28 cellular contexts compared by ENCODE assay signal in the genomic region with DNA sequence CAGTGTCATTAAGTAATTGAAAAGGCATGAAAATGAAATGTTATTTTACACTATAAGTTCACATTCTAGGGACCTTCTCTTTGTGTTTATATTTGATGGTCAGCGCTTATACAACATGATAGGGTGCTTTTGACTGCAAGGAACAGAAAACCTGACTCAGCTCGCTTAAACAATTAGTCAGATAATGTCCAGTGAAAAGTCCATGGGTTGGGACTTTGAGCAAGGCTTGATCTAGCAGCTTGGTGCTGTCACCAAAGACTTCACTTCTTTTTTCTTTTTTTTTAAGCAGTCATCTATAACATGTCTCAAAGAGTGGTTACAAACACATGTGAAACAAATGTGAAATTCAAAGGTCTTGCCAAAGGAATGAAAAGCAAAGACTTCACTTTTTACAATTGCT. TPM values are rescaled to one million over a fixed set of nuclear protein-coding genes. Genes with fewer than 3 reads are reported as not detected.
DNase-seq lines count a peak whose midpoint lies in the region; ATAC-seq, FAIRE-seq and TF ChIP-seq lines count a peak whose summit lies in the region.
"Had no signal": no experiment of that assay in that cellular context is flagged by ENCODE, and none has a peak within 500 bp of the region (broad histone marks: within the 10 kb centered on the region; RNA-seq: fewer than 3 reads in every experiment).

No MANE protein-coding gene starts in this region.

- ATAC-seq in HepG2 (no peak; the same call in 2 of the 3 replicates), right lobe of liver (no peak), GM21390 (IDR thresholded peaks at IDR 0.05; ENCODE audit: unreplicated experiment) (no peak)
- no peak for ATAC-seq in CD4-positive, alpha-beta T cell (ENCODE audit: poor library complexity)
- ATAC-seq: HCT116, Panc1 had no signal

- BruUV-seq in HepG2 (replicated peaks; lab: Mats Ljungman, UMichigan), result no TSS peak
- no TSS peak for BruUV-seq in endothelial cell of umbilical vein (replicated peaks; lab: Mats Ljungman, UMichigan)

- POLR2A ChIA-PET in HepG2 (lab: Yijun Ruan, JAX) (no interaction called here), endothelial cell of umbilical vein (lab: Charles Lee) (no interaction called here)
- POLR2A ChIA-PET in CD4-positive, alpha-beta T cell (lab: Charles Lee), result no interaction called here

- TF ChIP-seq RAD21 in HepG2 (CRISPR knock-in tag; IDR thresholded peaks at IDR 0.05), result no peak

- intact Hi-C loops in HepG2 (cut with micrococcal nuclease; ENCODE audit: unreplicated experiment) (no loop called here), right lobe of liver (cut with DNase I) (loop anchor here in 1 of 2 donors (10.0 kb wide), 1 partner anchor 289 kb away; no protein-coding TSS in a partner anchor), endothelial cell of umbilical vein (cut with micrococcal nuclease) (no loop called here)
- intact Hi-C loops in CD4-positive, alpha-beta T cell (cut with DNase I, micrococcal nuclease), result no loop called here

- no peak overlapping the region for H3K4me3 ChIP-seq in HepG2 (replicated peaks in 1 of 3; ENCODE audit: insufficient read depth in 1 of 3, low read depth in 2 of 3, low read length in 3 of 3)
- no peak overlapping the region for H3K4me3 ChIP-seq in right lobe of liver
- no peak overlapping the region for H3K4me3 ChIP-seq in endothelial cell of umbilical vein (replicated peaks in 1 of 3; ENCODE audit: insufficient read depth in 1 of 3, low read depth in 1 of 3, low read length in 3 of 3)
- H3K4me3 ChIP-seq: BLaER1 had no signal

- peaks cover 1 to 3% of the 10 kb centered on the region in 2 experiments; a peak in 3 of 5 replicates for H3K36me3 ChIP-seq in HepG2 (replicated peaks in 1 of 2; ENCODE audit: control insufficient read depth in 1 of 2, insufficient read depth in 2 of 2, low read length in 2 of 2)
- no peaks in the 10 kb centered on the region for H3K36me3 ChIP-seq in right lobe of liver
- no peaks in the 10 kb centered on the region for H3K36me3 ChIP-seq in endothelial cell of umbilical vein (ENCODE audit: control insufficient read depth in 2 of 2, extremely low read depth in 1 of 2, insufficient read depth in 2 of 2, low read length in 2 of 2)
- H3K36me3 ChIP-seq: BLaER1 had no signal

- WGBS in HepG2 (ENCODE audit: low lambda C conversion rate), result 70% methylated on average over 2 of the region's 2 CpGs
- WGBS in right lobe of liver (ENCODE audit: insufficient coverage, low coverage, low lambda C conversion rate, missing lambda C conversion rate), result 90% methylated on average over 2 of the region's 2 CpGs

- CTCF ChIA-PET in HepG2 (lab: Yijun Ruan, JAX; ENCODE audit: low intra/inter-chr PET ratio, low total read pairs), result no interaction called here
- CTCF ChIA-PET in endothelial cell of umbilical vein (lab: Charles Lee), result interaction anchor here (1.1 to 2.5 kb wide), 6 partner anchors 14 to 517 kb away, joined by 3 to 17 read pairs (median 5); no protein-coding TSS in a partner anchor
- CTCF ChIA-PET in CD4-positive, alpha-beta T cell (lab: Charles Lee), result no interaction called here

- TF ChIP-seq CTCF in HepG2 (CRISPR knock-in tag; IDR thresholded peaks at IDR 0.05), result no peak
- TF ChIP-seq CTCF in right lobe of liver (IDR thresholded peaks at IDR 0.05), result no peak
- TF ChIP-seq CTCF in endothelial cell of umbilical vein (IDR thresholded peaks at IDR 0.05; ENCODE audit: extremely low read depth in 1 of 2, insufficient read depth in 1 of 2, low read depth in 1 of 2, low read length in 2 of 2), result no peak
- TF ChIP-seq CTCF in CD4-positive, alpha-beta T cell (IDR thresholded peaks at IDR 0.05), result no peak

- H3K27me3 ChIP-seq in HepG2 (ENCODE audit: control insufficient read depth in 1 of 2, insufficient read depth in 2 of 2, low read length in 2 of 2), result no peaks in the 10 kb centered on the region
- no peaks in the 10 kb centered on the region for H3K27me3 ChIP-seq in right lobe of liver
- no peaks in the 10 kb centered on the region for H3K27me3 ChIP-seq in endothelial cell of umbilical vein (ENCODE audit: control insufficient read depth in 2 of 2, insufficient read depth in 2 of 2, low read length in 2 of 2)
- no peaks in the 10 kb centered on the region for H3K27me3 ChIP-seq in CD4-positive, alpha-beta T cell (ENCODE audit: control insufficient read depth, insufficient read depth, low read length)
- H3K27me3 ChIP-seq: BLaER1 had no signal

- dilution Hi-C loops in endothelial cell of umbilical vein (cut with MboI; ENCODE audit: extremely low pct_ligation_motif_present, low sequenced_read_pairs), result loop anchor here (25.0 kb wide), 1 partner anchor 286 kb away; the partner anchor contains the start of gene SLC44A3

- in situ Hi-C loops in HepG2 (cut with HindIII; ENCODE audit: extremely low pct_ligation_motif_present, low pct_unique_long_range_greater_than_20kb), result loop anchor here (25.0 kb wide), 1 partner anchor 511 kb away; no protein-coding TSS in a partner anchor

- no peak for TF ChIP-seq POLR2A in HepG2 (IDR thresholded peaks at IDR 0.05; ENCODE audit: insufficient read depth in 1 of 2, low read depth in 2 of 2, low read length in 2 of 2)
- TF ChIP-seq POLR2A in right lobe of liver (IDR thresholded peaks at IDR 0.05), result no peak
- no peak for TF ChIP-seq POLR2A in endothelial cell of umbilical vein (IDR thresholded peaks at IDR 0.05; ENCODE audit: low read depth, low read length)

- H3K9me3 ChIP-seq in HepG2 (ENCODE audit: low read length) (no peaks in the 10 kb centered on the region), right lobe of liver (no peaks in the 10 kb centered on the region), endothelial cell of umbilical vein (replicated peaks; ENCODE audit: control insufficient read depth, insufficient read depth, low read length) (no peaks in the 10 kb centered on the region)
- H3K9me3 ChIP-seq in CD4-positive, alpha-beta T cell (ENCODE audit: control insufficient read depth, low read length), result no peaks in the 10 kb centered on the region
- H3K9me3 ChIP-seq: BLaER1 had no signal

- H3K4me2 ChIP-seq in HepG2 (ENCODE audit: low read depth, low read length) (no peak overlapping the region), endothelial cell of umbilical vein (ENCODE audit: insufficient read depth, low read length) (no peak overlapping the region)
- H3K4me2 ChIP-seq: BLaER1 had no signal

- H3K36me3 Mint-ChIP-seq in CD4-positive, alpha-beta T cell (ENCODE audit: low read depth), result no peaks in the 10 kb centered on the region
- H3K36me3 Mint-ChIP-seq: CD4-positive, CD25-positive, alpha-beta regulatory T cell had no signal

- no peaks in the 10 kb centered on the region for H3K9me1 ChIP-seq in endothelial cell of umbilical vein (replicated peaks; ENCODE audit: control insufficient read depth, extremely low read depth, insufficient read depth, low read length)

- H3K4me3 Mint-ChIP-seq in CD4-positive, alpha-beta T cell, result no peak overlapping the region
- H3K4me3 Mint-ChIP-seq: CD4-positive, CD25-positive, alpha-beta regulatory T cell had no signal

- H4K20me1 ChIP-seq in HepG2 (ENCODE audit: insufficient read depth, low read length), result no peaks in the 10 kb centered on the region
- H4K20me1 ChIP-seq in endothelial cell of umbilical vein (replicated peaks; ENCODE audit: control insufficient read depth, extremely low read depth, insufficient read depth, low read length), result no peaks in the 10 kb centered on the region
- H4K20me1 ChIP-seq: BLaER1 had no signal

- H3K4me1 Mint-ChIP-seq in CD4-positive, alpha-beta T cell (ENCODE audit: low read depth), result no peaks in the 10 kb centered on the region
- H3K4me1 Mint-ChIP-seq: CD4-positive, CD25-positive, alpha-beta regulatory T cell had no signal

- H3K27ac Mint-ChIP-seq in CD4-positive, alpha-beta T cell, result no peak overlapping the region

- H3K9me3 Mint-ChIP-seq in CD4-positive, alpha-beta T cell, result no peaks in the 10 kb centered on the region
- H3K9me3 Mint-ChIP-seq: CD4-positive, CD25-positive, alpha-beta regulatory T cell had no signal

- H3K4me1 ChIP-seq in HepG2 (ENCODE audit: insufficient read depth, low read length), result no peaks in the 10 kb centered on the region
- H3K4me1 ChIP-seq in right lobe of liver, result no peaks in the 10 kb centered on the region
- no peaks in the 10 kb centered on the region for H3K4me1 ChIP-seq in endothelial cell of umbilical vein (ENCODE audit: control insufficient read depth, extremely low read depth, insufficient read depth, low read length)
- H3K4me1 ChIP-seq: BLaER1 had no signal

- no peaks in the 10 kb centered on the region for H3K27me3 Mint-ChIP-seq in CD4-positive, alpha-beta T cell
- H3K27me3 Mint-ChIP-seq: CD4-positive, CD25-positive, alpha-beta regulatory T cell had no signal

- no peak for DNase-seq in HepG2 (ENCODE audit: low spot score)
- DNase-seq in right lobe of liver, result no peak
- DNase-seq in endothelial cell of umbilical vein (ENCODE audit: low read depth, low spot score), result no peak
- DNase-seq in iris pigment epithelial cell (ENCODE audit: low read depth), result peak; percentile 62
- no peak for DNase-seq in CD4-positive, alpha-beta T cell
- no peak for DNase-seq in NCI-H1694 treated with DMSO at 0.1 percent for 48 hours (lab: John Stamatoyannopoulos, UW)
- DNase-seq: CD4-positive, CD25-positive, alpha-beta regulatory T cell; DMS 273 treated with DMSO at 0.1 percent for 48 hours; DMS79 treated with DMSO at 0.1 percent for 48 hours; GF-D8; Karpas-422; NCI-H1092; NCI-H1417 treated with DMSO at 0.1 percent for 48 hours; NCI-H187; NCI-H2081 treated with DMSO at 0.1 percent for 48 hours; NCI-H2171; NCI-H226; NCI-H510A; NCI-H69; SHP77 treated with DMSO at 0.1 percent for 48 hours had no signal

- TF ChIP-seq EP300 in HepG2 (IDR thresholded peaks at IDR 0.05; ENCODE audit: low read depth in 2 of 2, low read length in 2 of 2) (no peak), HepG2 (CRISPR knock-in tag; IDR thresholded peaks at IDR 0.05; ENCODE audit: borderline replicate concordance) (no peak)

- FAIRE-seq in HepG2 (lab: Jason Lieb, UNC), result no peak
- FAIRE-seq in endothelial cell of umbilical vein (lab: Jason Lieb, UNC), result peak; percentile 60
- FAIRE-seq: GM12891, H1 had no signal

- H3K27ac ChIP-seq in HepG2 (ENCODE audit: extremely low read length, insufficient read depth, low read length) (no peak overlapping the region), right lobe of liver (no peak overlapping the region), endothelial cell of umbilical vein (ENCODE audit: insufficient read depth, low read depth, low read length) (no peak overlapping the region)
- no peak overlapping the region for H3K27ac ChIP-seq in CD4-positive, alpha-beta T cell (ENCODE audit: low read depth, low read length)
- H3K27ac ChIP-seq: 22Rv1, BLaER1, RWPE1 had no signal

- H2AFZ ChIP-seq in HepG2 (ENCODE audit: low read length), result no peak overlapping the region
- H2AFZ ChIP-seq in endothelial cell of umbilical vein (ENCODE audit: low read depth, low read length), result no peak overlapping the region

- H3K9ac ChIP-seq in HepG2 (ENCODE audit: insufficient read depth, low read depth, low read length) (no peak overlapping the region), endothelial cell of umbilical vein (replicated peaks; ENCODE audit: extremely low read depth, insufficient read depth, low read length) (no peak overlapping the region)
- H3K9ac ChIP-seq: BLaER1 had no signal

- H3K79me2 ChIP-seq in HepG2 (ENCODE audit: insufficient read depth, low read length) (no peaks in the 10 kb centered on the region), endothelial cell of umbilical vein (ENCODE audit: control insufficient read depth, insufficient read depth, low read length) (no peaks in the 10 kb centered on the region)

RNA-seq across cellular contexts. Expression of gene F3, which starts 15.4 kb away (rescaled TPM):
- total RNA-seq in HepG2 (2016; rRNA removed; fragmentation: Illumina TruSeq; extraction: Trizol), result 3.4 and 9.0 TPM in 2 replicates
- total RNA-seq in HepG2 (2016; cell fraction: cytosol; rRNA removed; fragmentation: Illumina TruSeq; extraction: Trizol; ENCODE audit: low read depth), result 1.4 and 1.6 TPM in 2 replicates
- 2.9 and 7.7 TPM in 2 replicates for total RNA-seq in HepG2 (2016; cell fraction: insoluble cytoplasmic fraction; rRNA removed; fragmentation: Illumina TruSeq; extraction: Trizol)
- total RNA-seq in HepG2 (2016; cell fraction: membrane; rRNA removed; fragmentation: Illumina TruSeq; extraction: Trizol), result 3.7 and 3.9 TPM in 2 replicates
- 10.1 and 10.5 TPM in 2 replicates for total RNA-seq in HepG2 (2016; cell fraction: nucleus; rRNA removed; fragmentation: Illumina TruSeq; extraction: Trizol)
- 5.8 and 6.6 TPM in 2 replicates for polyA plus RNA-seq in HepG2 (2011; rRNA removed)
- 3.0 and 4.3 TPM in 2 replicates for polyA plus RNA-seq in HepG2 (2011; cell fraction: cytosol; rRNA removed)
- polyA plus RNA-seq in HepG2 (2011; cell fraction: nucleus; rRNA removed), result 7.5 and 9.6 TPM in 2 replicates
- 4.0 and 4.2 TPM in 2 replicates for polyA plus RNA-seq in HepG2 (2012)
- polyA plus RNA-seq in HepG2 (2016; cell fraction: cytosol; fragmentation: Illumina TruSeq; extraction: Trizol; ENCODE audit: low read depth), result 0.70 and 0.80 TPM in 2 replicates
- 2.8 and 3.5 TPM in 2 replicates for polyA plus RNA-seq in HepG2 (2016; cell fraction: insoluble cytoplasmic fraction; fragmentation: Illumina TruSeq; extraction: Trizol; ENCODE audit: low read depth)
- polyA plus RNA-seq in HepG2 (2016; cell fraction: membrane; fragmentation: Illumina TruSeq; extraction: Trizol; ENCODE audit: low read depth), result 1.1 and 1.3 TPM in 2 replicates
- polyA plus RNA-seq in HepG2 (2016; cell fraction: nucleus; fragmentation: Illumina TruSeq; extraction: Trizol; ENCODE audit: insufficient read depth, low read depth), result 23.2 and 27.8 TPM in 2 replicates
- 5.0 and 22.4 TPM in 2 replicates for polyA minus RNA-seq in HepG2 (2011; rRNA and poly(A)+ RNA removed; ENCODE audit: low replicate concordance)
- polyA minus RNA-seq in HepG2 (2011; cell fraction: cytosol; rRNA and poly(A)+ RNA removed), result 2.5 and 3.2 TPM in 2 replicates
- 4.8 and 6.8 TPM in 2 replicates for polyA minus RNA-seq in HepG2 (2011; cell fraction: nucleus; rRNA and poly(A)+ RNA removed)
- total RNA-seq in right lobe of liver, result 1 to 10 TPM in 4 of 6 experiments, under 1 TPM in 2; 0.79 to 6.8 (median 2.6) TPM
- total RNA-seq in endothelial cell of umbilical vein, result 1.9 and 2.3 TPM in 2 replicates
- 0.25 and 1.2 TPM in 2 replicates for polyA plus RNA-seq in endothelial cell of umbilical vein
- polyA plus RNA-seq in endothelial cell of umbilical vein (2011; cell fraction: cytosol; rRNA removed), result 0.39 and 0.61 TPM in 2 replicates
- polyA plus RNA-seq in endothelial cell of umbilical vein (2011; cell fraction: nucleus; rRNA removed), result 3.4 and 4.0 TPM in 2 replicates
- 0.25 and 0.37 TPM in 2 replicates for polyA plus RNA-seq in endothelial cell of umbilical vein (2012)
- 1.5 and 1.9 TPM in 2 replicates for polyA minus RNA-seq in endothelial cell of umbilical vein
- polyA minus RNA-seq in endothelial cell of umbilical vein (2011; cell fraction: cytosol; rRNA and poly(A)+ RNA removed), result 14.6 TPM
- 3.6 and 3.8 TPM in 2 replicates for polyA minus RNA-seq in endothelial cell of umbilical vein (2011; cell fraction: nucleus; rRNA and poly(A)+ RNA removed)
- total RNA-seq in CD4-positive, alpha-beta T cell, result not detected
- total RNA-seq: CD4-positive, CD25-positive, alpha-beta regulatory T cell had no signal
- polyA plus RNA-seq: CD4-positive, CD25-positive, alpha-beta regulatory T cell had no signal
